14 cellular contexts compared by ENCODE assay signal in the genomic region with DNA sequence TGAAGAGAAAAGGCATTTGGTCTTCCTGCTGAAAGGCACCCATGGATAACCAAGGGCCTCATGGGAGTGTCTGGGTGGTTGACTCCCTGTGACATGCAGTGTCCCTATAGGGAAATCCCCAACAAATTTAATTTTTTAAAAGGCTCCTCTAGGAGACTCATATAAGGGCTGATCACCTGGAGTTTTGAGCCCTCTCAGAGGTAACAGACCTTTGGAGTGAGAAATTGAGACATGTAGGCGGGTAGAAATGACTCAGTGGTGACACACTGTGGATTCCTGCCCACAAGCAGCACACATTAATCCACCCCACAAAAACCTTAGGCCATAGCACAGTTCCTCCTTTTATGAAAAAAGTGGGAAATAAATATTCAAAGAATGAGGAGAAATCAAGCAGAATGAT.
"Had no signal": no experiment of that assay in that cellular context is flagged by ENCODE, and none has a peak within 500 bp of the region (broad histone marks: within the 10 kb centered on the region; RNA-seq: fewer than 3 reads in every experiment).

No MANE protein-coding gene starts in this region.

- H3K9me3 ChIP-seq: pancreas, testis, upper lobe of right lung had no signal

- H3K27ac ChIP-seq: brain microvascular endothelial cell, pancreas, testis, upper lobe of right lung had no signal

- H3K27me3 ChIP-seq: brain microvascular endothelial cell, pancreas, testis, upper lobe of right lung had no signal

- H3K4me3 ChIP-seq: pancreas, testis, upper lobe of right lung had no signal

- DNase-seq: activated CD4-positive, CD25-positive, alpha-beta regulatory T cell; activated effector memory CD4-positive, alpha-beta T cell treated with anti-CD3 and anti-CD28 coated beads, Interleukin-2, amount 50 U/mL, for 16 hours; activated T-cell treated with anti-CD3 and anti-CD28 coated beads, Interleukin-2, amount 50 U/mL, for 4 hours; amygdala; brain microvascular endothelial cell; hypothalamus; kidney glomerular epithelial cell; pancreas; stimulated activated CD4-positive, alpha-beta T cell treated with anti-CD3 and anti-CD28 coated beads, Interleukin-4, amount 100 ng/mL, for 1 hour; stimulated activated CD8-positive, alpha-beta memory T cell treated with anti-CD3 and anti-CD28 coated beads, Interleukin-4, amount 100 ng/mL, for 48 hours; T-helper 17 cell; testis; upper lobe of right lung had no signal

- H3K36me3 ChIP-seq: brain microvascular endothelial cell, pancreas, upper lobe of right lung had no signal

- H3K4me1 ChIP-seq: pancreas, testis, upper lobe of right lung had no signal

- FAIRE-seq: colon had no signal
